ENCODE assay signal across 11 cellular contexts in genomic region chr10:90847436-90847835, GRCh38. TPM values are rescaled to one million over a fixed set of nuclear protein-coding genes. Genes with fewer than 3 reads are reported as not detected.
DNase-seq lines count a peak whose midpoint lies in the region; ATAC-seq and TF ChIP-seq lines count a peak whose summit lies in the region.
"Had no signal": no experiment of that assay in that cellular context is flagged by ENCODE, and none has a peak within 500 bp of the region (broad histone marks: within the 10 kb centered on the region; RNA-seq: fewer than 3 reads in every experiment).

No MANE protein-coding gene starts in this region.

- H3K27ac Mint-ChIP-seq in activated T-helper 2 cell treated with anti-CD3 and anti-CD28 coated beads, Interferon-gamma antibody, Interleukin-2, Interleukin-4, amounts not matched to agents 10 μg/mL and 5 μg/mL and 100 μg/mL, durations not matched to agents 14 hours and 24 hours and 36 hours, result no peak overlapping the region
- H3K27ac Mint-ChIP-seq: T-helper 2 cell treated with Interferon-gamma antibody and Interleukin-4, amounts not matched to agents 5 μg/mL and 100 μg/mL, for 36 hours had no signal

- peaks cover 12% of the 10 kb centered on the region for H3K36me3 Mint-ChIP-seq in activated T-helper 2 cell treated with anti-CD3 and anti-CD28 coated beads, Interferon-gamma antibody, Interleukin-2, Interleukin-4, amounts not matched to agents 10 μg/mL and 5 μg/mL and 100 μg/mL, durations not matched to agents 14 hours and 24 hours and 36 hours (ENCODE audit: low read depth)

- no peak for TF ChIP-seq CTCF in LNCaP clone FGC (IDR thresholded peaks at IDR 0.05; ENCODE audit: control insufficient read depth, extremely low read depth, insufficient read depth)
- TF ChIP-seq CTCF in Peyer's patch (IDR thresholded peaks at IDR 0.05), result no peak

- H3K27me3 ChIP-seq in Peyer's patch, result no peaks in the 10 kb centered on the region

- DNase-seq in CD1c-positive myeloid dendritic cell (ENCODE audit: extremely low spot score) (peak; percentile 63), LNCaP clone FGC (ENCODE audit: low read depth) (peak; percentile 78), lung microvascular endothelial cell (ENCODE audit: low read depth in 2 of 2) (peak; percentile 12 to 23), NCI-H1417 treated with DMSO at 0.1 percent for 48 hours (lab: John Stamatoyannopoulos, UW) (no peak), Peyer's patch (no peak)
- peak; percentile 12 for DNase-seq in activated T-helper 2 cell treated with anti-CD3 and anti-CD28 coated beads, Interferon-gamma antibody, Interleukin-2, Interleukin-4, amounts not matched to agents 10 μg/mL and 5 μg/mL and 100 μg/mL, durations not matched to agents 14 hours and 24 hours and 36 hours (ENCODE audit: low spot score)
- DNase-seq in activated T-cell treated with anti-CD3 and anti-CD28 coated beads, Interleukin-2, amount 50 U/mL, for 1 hour, result no peak
- DNase-seq: Calu3, left ventricle myocardium superior had no signal

- peaks cover 17% of the 10 kb centered on the region for H3K27me3 Mint-ChIP-seq in activated T-helper 2 cell treated with anti-CD3 and anti-CD28 coated beads, Interferon-gamma antibody, Interleukin-2, Interleukin-4, amounts not matched to agents 10 μg/mL and 5 μg/mL and 100 μg/mL, durations not matched to agents 14 hours and 24 hours and 36 hours (ENCODE audit: low read depth)

- TF ChIP-seq POLR2A in Peyer's patch (IDR thresholded peaks at IDR 0.05), result no peak

- H3K4me3 Mint-ChIP-seq in activated T-helper 2 cell treated with anti-CD3 and anti-CD28 coated beads, Interferon-gamma antibody, Interleukin-2, Interleukin-4, amounts not matched to agents 10 μg/mL and 5 μg/mL and 100 μg/mL, durations not matched to agents 14 hours and 24 hours and 36 hours (ENCODE audit: low read depth), result no peak overlapping the region
- H3K4me3 Mint-ChIP-seq: T-helper 2 cell treated with Interferon-gamma antibody and Interleukin-4, amounts not matched to agents 5 μg/mL and 100 μg/mL, for 36 hours had no signal

- no peak overlapping the region for H3K4me3 ChIP-seq in LNCaP clone FGC (ENCODE audit: low read depth, low read length)
- no peak overlapping the region for H3K4me3 ChIP-seq in Peyer's patch

- no peaks in the 10 kb centered on the region for H3K4me1 ChIP-seq in Peyer's patch

- no peak for ATAC-seq in HG03460 (IDR thresholded peaks at IDR 0.05; ENCODE audit: unreplicated experiment)
- ATAC-seq: left ventricle myocardium superior had no signal

- peaks cover 15% of the 10 kb centered on the region for H3K9me3 Mint-ChIP-seq in activated T-helper 2 cell treated with anti-CD3 and anti-CD28 coated beads, Interferon-gamma antibody, Interleukin-2, Interleukin-4, amounts not matched to agents 10 μg/mL and 5 μg/mL and 100 μg/mL, durations not matched to agents 14 hours and 24 hours and 36 hours

- peaks cover 12% of the 10 kb centered on the region for H3K4me1 Mint-ChIP-seq in activated T-helper 2 cell treated with anti-CD3 and anti-CD28 coated beads, Interferon-gamma antibody, Interleukin-2, Interleukin-4, amounts not matched to agents 10 μg/mL and 5 μg/mL and 100 μg/mL, durations not matched to agents 14 hours and 24 hours and 36 hours (ENCODE audit: low read depth)

- no peak overlapping the region for H3K27ac ChIP-seq in Peyer's patch

- H3K36me3 ChIP-seq in Peyer's patch, result no peaks in the 10 kb centered on the region

- intact Hi-C loops in activated T-helper 2 cell treated with anti-CD3 and anti-CD28 coated beads, Interferon-gamma antibody, Interleukin-2, Interleukin-4, amounts not matched to agents 10 μg/mL and 5 μg/mL and 100 μg/mL, durations not matched to agents 14 hours and 24 hours and 36 hours (cut with micrococcal nuclease), result no loop called here

- H3K9me3 ChIP-seq in Peyer's patch, result peaks cover 0 to 19% (median 0%) of the 10 kb centered on the region in 4 donors

RNA-seq across cellular contexts. Expression of gene HTR7, which starts 10.4 kb away (rescaled TPM):
- total RNA-seq in activated T-helper 2 cell treated with anti-CD3 and anti-CD28 coated beads, Interferon-gamma antibody, Interleukin-2, Interleukin-4, amounts not matched to agents 10 μg/mL and 5 μg/mL and 100 μg/mL, durations not matched to agents 14 hours and 24 hours and 36 hours, result not detected in 2 replicates
- total RNA-seq in lung microvascular endothelial cell, result under 0.01 TPM in 2 replicates
- 1 to 10 TPM in 1 of 4 donors, under 1 TPM in 3; 0.35 to 9.1 (median 0.85) TPM for total RNA-seq in Peyer's patch
- total RNA-seq: left ventricle myocardium superior had no signal

RNA-seq across cellular contexts. Expression of gene RPP30, which starts 24.3 kb away (rescaled TPM):
- total RNA-seq in activated T-helper 2 cell treated with anti-CD3 and anti-CD28 coated beads, Interferon-gamma antibody, Interleukin-2, Interleukin-4, amounts not matched to agents 10 μg/mL and 5 μg/mL and 100 μg/mL, durations not matched to agents 14 hours and 24 hours and 36 hours, result 69.1 and 73.4 TPM in 2 replicates
- total RNA-seq in lung microvascular endothelial cell (20.2 and 24.0 TPM in 2 replicates), Peyer's patch (10 to 100 TPM; 16.4 to 53.6 (median 19.6) TPM)

Comparison
In these comparisons a context has a peak if more than half of its experiments do, and no peak if none do; other contexts are left out.
1. DNase-seq: peak in CD1c-positive myeloid dendritic cell (single experiment), LNCaP clone FGC (single experiment), activated T-helper 2 cell treated with anti-CD3 and anti-CD28 coated beads, Interferon-gamma antibody, Interleukin-2, Interleukin-4, amounts not matched to agents 10 μg/mL and 5 μg/mL and 100 μg/mL, durations not matched to agents 14 hours and 24 hours and 36 hours (single experiment) and lung microvascular endothelial cell (2 of 2); none in NCI-H1417 treated with DMSO at 0.1 percent for 48 hours (single experiment), Peyer's patch (0 of 3) and activated T-cell treated with anti-CD3 and anti-CD28 coated beads, Interleukin-2, amount 50 U/mL, for 1 hour (single experiment).